Comparison of ENCODE assay signal across 25 cellular contexts in genomic region chr2:10837532-10838266, GRCh38.
"Had no signal": no experiment of that assay in that cellular context is flagged by ENCODE, and none has a peak within 500 bp of the region (broad histone marks: within the 10 kb centered on the region; RNA-seq: fewer than 3 reads in every experiment).

No MANE protein-coding gene starts in this region.

- H3K4me1 Mint-ChIP-seq: activated CD4-positive, alpha-beta T cell treated with anti-CD3 and anti-CD28 coated beads, Interleukin-2, amount 10 ng/mL, durations not matched to agents 7 days and 5 days; activated naive CD4-positive, alpha-beta T cell treated with anti-CD3 and anti-CD28 coated beads, Interleukin-2, amount 10 ng/mL, durations not matched to agents 7 days and 5 days; activated naive CD8-positive, alpha-beta T cell treated with anti-CD3 and anti-CD28 coated beads for 36 hours had no signal

- DNase-seq: activated CD4-positive, alpha-beta memory T cell treated with anti-CD3 and anti-CD28 coated beads for 36 hours; activated CD4-positive, alpha-beta T cell treated with anti-CD3 and anti-CD28 coated beads, Interleukin-2, amount 10 ng/mL, durations not matched to agents 7 days and 5 days; activated CD4-positive, CD25-positive, alpha-beta regulatory T cell; activated gamma-delta T cell treated with Interleukin-2 at 50 U/mL for 16 hours; activated naive CD4-positive, alpha-beta T cell treated with anti-CD3 and anti-CD28 coated beads, Interleukin-2, amount 10 ng/mL, durations not matched to agents 7 days and 5 days; activated naive CD8-positive, alpha-beta T cell treated with anti-CD3 and anti-CD28 coated beads for 36 hours; activated T-cell treated with anti-CD3 and anti-CD28 coated beads, Interleukin-2, amount 50 U/mL, for 72 hours; central memory CD4-positive, alpha-beta T cell; KG1; NCI-H1048; NCI-H1694 treated with DMSO at 0.1 percent for 48 hours; NCI-H2029 treated with DMSO at 0.1 percent for 48 hours; NCI-H226; NCI-H510A; NCI-H748 treated with DMSO at 0.1 percent for 48 hours; Right ventricle myocardium superior; RPMI8226; SJCRH30; SK-N-SH; T-helper 1 cell had no signal

- H3K9me3 ChIP-seq: SK-N-SH had no signal

- H3K27ac ChIP-seq: breast epithelium, SJCRH30, VCaP had no signal

- ATAC-seq: activated T-cell treated with anti-CD3 and anti-CD28 coated beads, Interleukin-2, amount 50 U/mL, for 72 hours; Panc1 had no signal

- H3K9ac ChIP-seq: SK-N-SH had no signal

- H3K4me2 ChIP-seq: SK-N-SH had no signal

- H3K36me3 ChIP-seq: breast epithelium, SJCRH30 had no signal

- H3K4me1 ChIP-seq: breast epithelium, SJCRH30 had no signal

- H3K4me3 ChIP-seq: breast epithelium, SJCRH30 had no signal

- H3K27ac Mint-ChIP-seq: activated CD4-positive, alpha-beta memory T cell treated with anti-CD3 and anti-CD28 coated beads for 36 hours; activated CD4-positive, alpha-beta T cell treated with anti-CD3 and anti-CD28 coated beads, Interleukin-2, amount 10 ng/mL, durations not matched to agents 7 days and 5 days; activated naive CD4-positive, alpha-beta T cell treated with anti-CD3 and anti-CD28 coated beads, Interleukin-2, amount 10 ng/mL, durations not matched to agents 7 days and 5 days; activated naive CD8-positive, alpha-beta T cell treated with anti-CD3 and anti-CD28 coated beads for 36 hours; activated T-cell treated with anti-CD3 and anti-CD28 coated beads, Interleukin-2, amount 50 U/mL, for 72 hours; activated T-helper 2 cell treated with anti-CD3 and anti-CD28 coated beads, Interferon-gamma antibody, Interleukin-2, Interleukin-4, amounts not matched to agents 10 μg/mL and 5 μg/mL and 100 μg/mL, durations not matched to agents 14 hours and 24 hours and 36 hours; IgD-negative memory B cell had no signal

- H3K27me3 ChIP-seq: breast epithelium had no signal

- H3K36me3 Mint-ChIP-seq: activated naive CD4-positive, alpha-beta T cell treated with anti-CD3 and anti-CD28 coated beads, Interleukin-2, amount 10 ng/mL, durations not matched to agents 7 days and 5 days; activated naive CD8-positive, alpha-beta T cell treated with anti-CD3 and anti-CD28 coated beads for 36 hours had no signal

- H3K4me3 Mint-ChIP-seq: activated CD4-positive, alpha-beta memory T cell treated with anti-CD3 and anti-CD28 coated beads for 36 hours; activated CD4-positive, alpha-beta T cell treated with anti-CD3 and anti-CD28 coated beads, Interleukin-2, amount 10 ng/mL, durations not matched to agents 7 days and 5 days; activated naive CD4-positive, alpha-beta T cell treated with anti-CD3 and anti-CD28 coated beads, Interleukin-2, amount 10 ng/mL, durations not matched to agents 7 days and 5 days; activated naive CD8-positive, alpha-beta T cell treated with anti-CD3 and anti-CD28 coated beads for 36 hours; activated T-cell treated with anti-CD3 and anti-CD28 coated beads, Interleukin-2, amount 50 U/mL, for 72 hours; IgD-negative memory B cell had no signal
